2 cellular contexts compared by ENCODE assay signal in the genomic region with DNA sequence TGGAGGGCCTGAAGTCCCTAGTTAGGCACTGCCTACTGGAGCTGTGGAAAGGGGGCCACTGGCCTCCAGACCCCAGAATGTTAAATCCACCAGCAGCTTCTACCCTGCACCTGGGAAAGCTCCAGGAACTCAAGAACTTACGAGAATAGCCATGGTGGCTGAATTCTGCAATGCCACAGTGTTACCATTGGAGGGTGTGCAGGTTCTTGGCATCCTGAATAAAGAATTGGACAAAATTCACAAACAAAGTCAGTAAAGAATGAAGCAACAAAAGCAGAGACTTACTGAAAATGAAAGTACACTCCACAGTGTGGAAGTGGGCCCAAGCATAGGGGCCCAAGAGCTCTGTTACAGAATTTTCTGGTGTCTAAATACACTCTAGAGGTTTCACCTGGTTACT.
TF ChIP-seq lines count a peak whose summit lies in the region.

No MANE protein-coding gene starts in this region.

TF ChIP-seq in liver, 16 proteins besides CTCF, POLR2A, EP300 and RAD21:
- TF ChIP-seq ZBTB33 (IDR thresholded peaks at IDR 0.05) (no peak), FOXA2 (IDR thresholded peaks at IDR 0.05) (no peak), GABPA (IDR thresholded peaks at IDR 0.05 in 1 of 2, conservative IDR thresholded peaks at IDR 0.05 in 1 of 2) (no peak)

TF ChIP-seq in HepG2, 621 proteins besides CTCF, POLR2A, EP300 and RAD21 (continued from another document):
- TF ChIP-seq, protein P1, sequence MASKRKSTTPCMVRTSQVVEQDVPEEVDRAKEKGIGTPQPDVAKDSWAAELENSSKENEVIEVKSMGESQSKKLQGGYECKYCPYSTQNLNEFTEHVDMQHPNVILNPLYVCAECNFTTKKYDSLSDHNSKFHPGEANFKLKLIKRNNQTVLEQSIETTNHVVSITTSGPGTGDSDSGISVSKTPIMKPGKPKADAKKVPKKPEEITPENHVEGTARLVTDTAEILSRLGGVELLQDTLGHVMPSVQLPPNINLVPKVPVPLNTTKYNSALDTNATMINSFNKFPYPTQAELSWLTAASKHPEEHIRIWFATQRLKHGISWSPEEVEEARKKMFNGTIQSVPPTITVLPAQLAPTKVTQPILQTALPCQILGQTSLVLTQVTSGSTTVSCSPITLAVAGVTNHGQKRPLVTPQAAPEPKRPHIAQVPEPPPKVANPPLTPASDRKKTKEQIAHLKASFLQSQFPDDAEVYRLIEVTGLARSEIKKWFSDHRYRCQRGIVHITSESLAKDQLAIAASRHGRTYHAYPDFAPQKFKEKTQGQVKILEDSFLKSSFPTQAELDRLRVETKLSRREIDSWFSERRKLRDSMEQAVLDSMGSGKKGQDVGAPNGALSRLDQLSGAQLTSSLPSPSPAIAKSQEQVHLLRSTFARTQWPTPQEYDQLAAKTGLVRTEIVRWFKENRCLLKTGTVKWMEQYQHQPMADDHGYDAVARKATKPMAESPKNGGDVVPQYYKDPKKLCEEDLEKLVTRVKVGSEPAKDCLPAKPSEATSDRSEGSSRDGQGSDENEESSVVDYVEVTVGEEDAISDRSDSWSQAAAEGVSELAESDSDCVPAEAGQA (IDR thresholded peaks at IDR 0.05; ENCODE audit: low read depth) = no peak
- TF ChIP-seq, protein P1 (CRISPR knock-in tag; IDR thresholded peaks at IDR 0.05; ENCODE audit: borderline replicate concordance) = no peak
- no peak for TF ChIP-seq ZNF263 (CRISPR knock-in tag; IDR thresholded peaks at IDR 0.05)
- no peak for TF ChIP-seq YEATS4 (CRISPR knock-in tag; IDR thresholded peaks at IDR 0.05; ENCODE audit: borderline replicate concordance)
- TF ChIP-seq, protein P2, sequence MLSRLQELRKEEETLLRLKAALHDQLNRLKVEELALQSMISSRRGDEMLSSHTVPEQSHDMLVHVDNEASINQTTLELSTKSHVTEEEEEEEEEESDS (CRISPR knock-in tag; IDR thresholded peaks at IDR 0.05; ENCODE audit: borderline replicate concordance) = no peak
- no peak for TF ChIP-seq DNMT3B (CRISPR knock-in tag; conservative IDR thresholded peaks at IDR 0.05)
- TF ChIP-seq, protein P3, sequence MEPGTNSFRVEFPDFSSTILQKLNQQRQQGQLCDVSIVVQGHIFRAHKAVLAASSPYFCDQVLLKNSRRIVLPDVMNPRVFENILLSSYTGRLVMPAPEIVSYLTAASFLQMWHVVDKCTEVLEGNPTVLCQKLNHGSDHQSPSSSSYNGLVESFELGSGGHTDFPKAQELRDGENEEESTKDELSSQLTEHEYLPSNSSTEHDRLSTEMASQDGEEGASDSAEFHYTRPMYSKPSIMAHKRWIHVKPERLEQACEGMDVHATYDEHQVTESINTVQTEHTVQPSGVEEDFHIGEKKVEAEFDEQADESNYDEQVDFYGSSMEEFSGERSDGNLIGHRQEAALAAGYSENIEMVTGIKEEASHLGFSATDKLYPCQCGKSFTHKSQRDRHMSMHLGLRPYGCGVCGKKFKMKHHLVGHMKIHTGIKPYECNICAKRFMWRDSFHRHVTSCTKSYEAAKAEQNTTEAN (CRISPR knock-in tag; conservative IDR thresholded peaks at IDR 0.05) = no peak
- no peak for TF ChIP-seq RBM39 (IDR thresholded peaks at IDR 0.05; ENCODE audit: low read depth, low read length, poor library complexity, severe bottlenecking)
- TF ChIP-seq NCOA5 (CRISPR knock-in tag; IDR thresholded peaks at IDR 0.05) = no peak
- no peak for TF ChIP-seq ZNF326 (CRISPR knock-in tag; IDR thresholded peaks at IDR 0.05; ENCODE audit: borderline replicate concordance)
- TF ChIP-seq, protein P4, sequence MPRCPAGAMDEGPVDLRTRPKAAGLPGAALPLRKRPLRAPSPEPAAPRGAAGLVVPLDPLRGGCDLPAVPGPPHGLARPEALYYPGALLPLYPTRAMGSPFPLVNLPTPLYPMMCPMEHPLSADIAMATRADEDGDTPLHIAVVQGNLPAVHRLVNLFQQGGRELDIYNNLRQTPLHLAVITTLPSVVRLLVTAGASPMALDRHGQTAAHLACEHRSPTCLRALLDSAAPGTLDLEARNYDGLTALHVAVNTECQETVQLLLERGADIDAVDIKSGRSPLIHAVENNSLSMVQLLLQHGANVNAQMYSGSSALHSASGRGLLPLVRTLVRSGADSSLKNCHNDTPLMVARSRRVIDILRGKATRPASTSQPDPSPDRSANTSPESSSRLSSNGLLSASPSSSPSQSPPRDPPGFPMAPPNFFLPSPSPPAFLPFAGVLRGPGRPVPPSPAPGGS (CRISPR knock-in tag; IDR thresholded peaks at IDR 0.05) = no peak
- no peak for TF ChIP-seq U2AF1 (optimal IDR thresholded peaks at IDR 0.05; ENCODE audit: low read depth, low read length)
- no peak for TF ChIP-seq ZNF468 (CRISPR knock-in tag; IDR thresholded peaks at IDR 0.05)
- TF ChIP-seq BRF2 (CRISPR knock-in tag; IDR thresholded peaks at IDR 0.05) = no peak
- no peak for TF ChIP-seq NFIC (IDR thresholded peaks at IDR 0.05; ENCODE audit: low read length)
- TF ChIP-seq ZNF615 (CRISPR knock-in tag; IDR thresholded peaks at IDR 0.05; ENCODE audit: borderline replicate concordance) = no peak
- TF ChIP-seq, protein P5, sequence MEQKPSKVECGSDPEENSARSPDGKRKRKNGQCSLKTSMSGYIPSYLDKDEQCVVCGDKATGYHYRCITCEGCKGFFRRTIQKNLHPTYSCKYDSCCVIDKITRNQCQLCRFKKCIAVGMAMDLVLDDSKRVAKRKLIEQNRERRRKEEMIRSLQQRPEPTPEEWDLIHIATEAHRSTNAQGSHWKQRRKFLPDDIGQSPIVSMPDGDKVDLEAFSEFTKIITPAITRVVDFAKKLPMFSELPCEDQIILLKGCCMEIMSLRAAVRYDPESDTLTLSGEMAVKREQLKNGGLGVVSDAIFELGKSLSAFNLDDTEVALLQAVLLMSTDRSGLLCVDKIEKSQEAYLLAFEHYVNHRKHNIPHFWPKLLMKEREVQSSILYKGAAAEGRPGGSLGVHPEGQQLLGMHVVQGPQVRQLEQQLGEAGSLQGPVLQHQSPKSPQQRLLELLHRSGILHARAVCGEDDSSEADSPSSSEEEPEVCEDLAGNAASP (CRISPR knock-in tag; IDR thresholded peaks at IDR 0.05; ENCODE audit: borderline replicate concordance) = no peak
